Comparison of ENCODE assay signal across 22 cellular contexts in the genomic region with DNA sequence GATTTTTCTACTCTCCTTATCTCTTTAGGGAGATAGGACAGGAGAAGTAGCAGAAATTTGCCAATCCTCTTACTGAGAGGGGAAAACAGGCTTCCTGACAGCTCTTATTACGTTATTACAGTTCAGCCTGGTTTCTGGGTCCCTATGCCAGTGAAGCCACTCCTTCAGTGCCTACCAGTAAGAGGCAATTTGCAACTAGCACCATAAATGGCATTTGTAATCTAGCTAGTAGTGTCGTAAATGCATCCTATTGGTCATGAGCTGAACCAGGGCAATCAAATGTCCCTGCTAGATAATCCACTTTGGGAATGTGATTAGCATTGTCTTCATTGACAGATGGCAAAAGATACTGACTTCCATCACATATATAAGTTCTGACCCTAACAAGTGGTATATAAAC.
"Had no signal": no experiment of that assay in that cellular context is flagged by ENCODE, and none has a peak within 500 bp of the region (broad histone marks: within the 10 kb centered on the region; RNA-seq: fewer than 3 reads in every experiment).

No MANE protein-coding gene starts in this region.

- H3K4me2 ChIP-seq: hepatocyte had no signal

- H3K4me1 ChIP-seq: esophagus muscularis mucosa, foreskin keratinocyte, gastroesophageal sphincter, heart left ventricle, parathyroid adenoma, transverse colon, upper lobe of right lung, uterus had no signal

- DNase-seq: dermis blood vessel endothelial cell; effector memory CD4-positive, alpha-beta T cell; foreskin keratinocyte; heart left ventricle; kidney; mucosa of descending colon; naive B cell; right lobe of liver; small intestine; stimulated activated CD4-positive, alpha-beta T cell treated with anti-CD3 and anti-CD28 coated beads, Interleukin-15, amount 100 ng/mL, for 24 hours; stimulated activated CD4-positive, alpha-beta T cell treated with anti-CD3 and anti-CD28 coated beads, Interleukin-2, amount 100 ng/mL, for 48 hours; stimulated activated naive B cell treated with anti-CD40 and anti-IgM and Interleukin-4, amounts not matched to agents 10 μg/mL and 1 μg/mL and 100 μg/mL, for 72 hours; transverse colon; upper lobe of right lung; uterus had no signal

- H3K9me3 ChIP-seq: esophagus muscularis mucosa, gastroesophageal sphincter, heart left ventricle, mucosa of descending colon, neutrophil, right lobe of liver, thoracic aorta, transverse colon, upper lobe of right lung, uterus had no signal

- H3K27ac ChIP-seq: esophagus muscularis mucosa, foreskin keratinocyte, gastroesophageal sphincter, heart left ventricle, hepatocyte, neutrophil, parathyroid adenoma, right lobe of liver, thoracic aorta, transverse colon, upper lobe of right lung, uterus had no signal

- H3K27me3 ChIP-seq: esophagus muscularis mucosa, foreskin keratinocyte, gastroesophageal sphincter, heart left ventricle, hepatocyte, neutrophil, right lobe of liver, transverse colon, upper lobe of right lung, uterus had no signal

- H2AFZ ChIP-seq: hepatocyte, parathyroid adenoma had no signal

- H3K4me3 ChIP-seq: esophagus muscularis mucosa, gastroesophageal sphincter, heart left ventricle, hepatocyte, lung, mucosa of descending colon, right lobe of liver, thoracic aorta, transverse colon, upper lobe of right lung, uterus had no signal

- H3K79me2 ChIP-seq: hepatocyte, parathyroid adenoma had no signal

- H3K36me3 ChIP-seq: esophagus muscularis mucosa, gastroesophageal sphincter, heart left ventricle, neutrophil, right lobe of liver, thoracic aorta, transverse colon, upper lobe of right lung, uterus had no signal
